In genomic region chr9:92147030-92147853, GRCh38 we compare ENCODE assay signal across 1 cellular context.
TF ChIP-seq lines count a peak whose summit lies in the region.

No MANE protein-coding gene starts in this region.

TF ChIP-seq in K562, 482 proteins besides CTCF, POLR2A, EP300 and RAD21 (continued from another document and continues in another):
- TF ChIP-seq CREB3 (tag; conservative IDR thresholded peaks at IDR 0.05; ENCODE audit: low read depth) (0 out of 2 replicates have a peak, but pooled peaks have one; percentile 30), ZNF695 (CRISPR knock-in tag; IDR thresholded peaks at IDR 0.05) (no peak), SPI1 (IDR thresholded peaks at IDR 0.05; ENCODE audit: borderline replicate concordance, low read depth, low read length) (peak; percentile 7; the same call in 1 of the 2 replicates), SFPQ (IDR thresholded peaks at IDR 0.05; ENCODE audit: low read depth, low read length) (no peak), ZNF224 (CRISPR knock-in tag; IDR thresholded peaks at IDR 0.05) (no peak), ATF7 (IDR thresholded peaks at IDR 0.05) (peak; percentile 37; the same call in 1 of the 2 replicates), MBD1 (CRISPR knock-in tag; IDR thresholded peaks at IDR 0.05) (no peak), HMG20A (CRISPR knock-in tag; conservative IDR thresholded peaks at IDR 0.05) (no peak), DIDO1 (tag; IDR thresholded peaks at IDR 0.05; ENCODE audit: low read depth) (peak; percentile 59; the same call in 1 of the 2 replicates), ZNF324 (CRISPR knock-in tag; IDR thresholded peaks at IDR 0.05) (no peak), HDAC3 (IDR thresholded peaks at IDR 0.05; ENCODE audit: borderline replicate concordance, partially characterized antibody) (no peak), ZFP36 (IDR thresholded peaks at IDR 0.05; ENCODE audit: low read depth, low read length, partially characterized antibody) (no peak), PBX2 (CRISPR knock-in tag; IDR thresholded peaks at IDR 0.05; ENCODE audit: low read depth) (no peak), PBX2 (tag; conservative IDR thresholded peaks at IDR 0.05; ENCODE audit: low read depth) (no peak), MEF2A (IDR thresholded peaks at IDR 0.05; ENCODE audit: control insufficient read depth, low read depth, low read length) (no peak), CBX5 (IDR thresholded peaks at IDR 0.05; ENCODE audit: borderline replicate concordance, low read depth) (no peak), ZNF512 (tag; IDR thresholded peaks at IDR 0.05) (peak; percentile 62), ZNF586 (CRISPR knock-in tag; conservative IDR thresholded peaks at IDR 0.05) (no peak), CBFB (CRISPR knock-in tag; IDR thresholded peaks at IDR 0.05) (no peak), ELF1 (tag; IDR thresholded peaks at IDR 0.05) (peak; percentile 52; the same call in 1 of the 2 replicates), CEBPB (tag; IDR thresholded peaks at IDR 0.05) (no peak; the same call in 1 of the 2 replicates), SNIP1 (IDR thresholded peaks at IDR 0.05; ENCODE audit: low read depth) (no peak), SMAD4 (CRISPR knock-in tag; conservative IDR thresholded peaks at IDR 0.05) (peak; percentile 100), ZNF57 (CRISPR knock-in tag; IDR thresholded peaks at IDR 0.05) (no peak), TRIM24 (IDR thresholded peaks at IDR 0.05) (peak; percentile 79 to 86), KDM1A (IDR thresholded peaks at IDR 0.05) (peak in 1 of 2 experiments; percentile 82; a peak in 3 of 4 replicates), CBX1 (IDR thresholded peaks at IDR 0.05; ENCODE audit: low read depth) (no peak), KHSRP (IDR thresholded peaks at IDR 0.05) (no peak), SMAD3 (CRISPR knock-in tag; conservative IDR thresholded peaks at IDR 0.05) (no peak), GATAD2A (IDR thresholded peaks at IDR 0.05) (peak; percentile 99), TEAD2 (tag; IDR thresholded peaks at IDR 0.05) (no peak; the same call in 1 of the 2 replicates), CTBP1 (IDR thresholded peaks at IDR 0.05; ENCODE audit: borderline replicate concordance) (peak; percentile 68; the same call in 1 of the 2 replicates), RFX7 (CRISPR knock-in tag; IDR thresholded peaks at IDR 0.05) (no peak), DLX4 (CRISPR knock-in tag; IDR thresholded peaks at IDR 0.05) (no peak), MTA3 (IDR thresholded peaks at IDR 0.05; ENCODE audit: borderline replicate concordance) (peak; percentile 67; the same call in 1 of the 2 replicates), PTTG1 (tag; IDR thresholded peaks at IDR 0.05; ENCODE audit: low read depth) (no peak), SETDB1 (IDR thresholded peaks at IDR 0.05; ENCODE audit: low read length) (no peak), ZBTB2 (IDR thresholded peaks at IDR 0.05) (peak; percentile 95), SAFB2 (IDR thresholded peaks at IDR 0.05; ENCODE audit: borderline replicate concordance, low read depth, low read length, severe bottlenecking) (no peak)
- TF ChIP-seq, protein P1, sequence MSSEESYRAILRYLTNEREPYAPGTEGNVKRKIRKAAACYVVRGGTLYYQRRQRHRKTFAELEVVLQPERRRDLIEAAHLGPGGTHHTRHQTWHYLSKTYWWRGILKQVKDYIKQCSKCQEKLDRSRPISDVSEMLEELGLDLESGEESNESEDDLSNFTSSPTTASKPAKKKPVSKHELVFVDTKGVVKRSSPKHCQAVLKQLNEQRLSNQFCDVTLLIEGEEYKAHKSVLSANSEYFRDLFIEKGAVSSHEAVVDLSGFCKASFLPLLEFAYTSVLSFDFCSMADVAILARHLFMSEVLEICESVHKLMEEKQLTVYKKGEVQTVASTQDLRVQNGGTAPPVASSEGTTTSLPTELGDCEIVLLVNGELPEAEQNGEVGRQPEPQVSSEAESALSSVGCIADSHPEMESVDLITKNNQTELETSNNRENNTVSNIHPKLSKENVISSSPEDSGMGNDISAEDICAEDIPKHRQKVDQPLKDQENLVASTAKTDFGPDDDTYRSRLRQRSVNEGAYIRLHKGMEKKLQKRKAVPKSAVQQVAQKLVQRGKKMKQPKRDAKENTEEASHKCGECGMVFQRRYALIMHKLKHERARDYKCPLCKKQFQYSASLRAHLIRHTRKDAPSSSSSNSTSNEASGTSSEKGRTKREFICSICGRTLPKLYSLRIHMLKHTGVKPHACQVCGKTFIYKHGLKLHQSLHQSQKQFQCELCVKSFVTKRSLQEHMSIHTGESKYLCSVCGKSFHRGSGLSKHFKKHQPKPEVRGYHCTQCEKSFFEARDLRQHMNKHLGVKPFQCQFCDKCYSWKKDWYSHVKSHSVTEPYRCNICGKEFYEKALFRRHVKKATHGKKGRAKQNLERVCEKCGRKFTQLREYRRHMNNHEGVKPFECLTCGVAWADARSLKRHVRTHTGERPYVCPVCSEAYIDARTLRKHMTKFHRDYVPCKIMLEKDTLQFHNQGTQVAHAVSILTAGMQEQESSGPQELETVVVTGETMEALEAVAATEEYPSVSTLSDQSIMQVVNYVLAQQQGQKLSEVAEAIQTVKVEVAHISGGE (CRISPR knock-in tag; IDR thresholded peaks at IDR 0.05) = 0 out of 6 replicates have a peak, but pooled peaks of 1 of the 3 experiments have one; percentile 15
- TF ChIP-seq, protein P2, sequence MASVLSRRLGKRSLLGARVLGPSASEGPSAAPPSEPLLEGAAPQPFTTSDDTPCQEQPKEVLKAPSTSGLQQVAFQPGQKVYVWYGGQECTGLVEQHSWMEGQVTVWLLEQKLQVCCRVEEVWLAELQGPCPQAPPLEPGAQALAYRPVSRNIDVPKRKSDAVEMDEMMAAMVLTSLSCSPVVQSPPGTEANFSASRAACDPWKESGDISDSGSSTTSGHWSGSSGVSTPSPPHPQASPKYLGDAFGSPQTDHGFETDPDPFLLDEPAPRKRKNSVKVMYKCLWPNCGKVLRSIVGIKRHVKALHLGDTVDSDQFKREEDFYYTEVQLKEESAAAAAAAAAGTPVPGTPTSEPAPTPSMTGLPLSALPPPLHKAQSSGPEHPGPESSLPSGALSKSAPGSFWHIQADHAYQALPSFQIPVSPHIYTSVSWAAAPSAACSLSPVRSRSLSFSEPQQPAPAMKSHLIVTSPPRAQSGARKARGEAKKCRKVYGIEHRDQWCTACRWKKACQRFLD (CRISPR knock-in tag; IDR thresholded peaks at IDR 0.05) = peak; percentile 76
- TF ChIP-seq, protein P3, sequence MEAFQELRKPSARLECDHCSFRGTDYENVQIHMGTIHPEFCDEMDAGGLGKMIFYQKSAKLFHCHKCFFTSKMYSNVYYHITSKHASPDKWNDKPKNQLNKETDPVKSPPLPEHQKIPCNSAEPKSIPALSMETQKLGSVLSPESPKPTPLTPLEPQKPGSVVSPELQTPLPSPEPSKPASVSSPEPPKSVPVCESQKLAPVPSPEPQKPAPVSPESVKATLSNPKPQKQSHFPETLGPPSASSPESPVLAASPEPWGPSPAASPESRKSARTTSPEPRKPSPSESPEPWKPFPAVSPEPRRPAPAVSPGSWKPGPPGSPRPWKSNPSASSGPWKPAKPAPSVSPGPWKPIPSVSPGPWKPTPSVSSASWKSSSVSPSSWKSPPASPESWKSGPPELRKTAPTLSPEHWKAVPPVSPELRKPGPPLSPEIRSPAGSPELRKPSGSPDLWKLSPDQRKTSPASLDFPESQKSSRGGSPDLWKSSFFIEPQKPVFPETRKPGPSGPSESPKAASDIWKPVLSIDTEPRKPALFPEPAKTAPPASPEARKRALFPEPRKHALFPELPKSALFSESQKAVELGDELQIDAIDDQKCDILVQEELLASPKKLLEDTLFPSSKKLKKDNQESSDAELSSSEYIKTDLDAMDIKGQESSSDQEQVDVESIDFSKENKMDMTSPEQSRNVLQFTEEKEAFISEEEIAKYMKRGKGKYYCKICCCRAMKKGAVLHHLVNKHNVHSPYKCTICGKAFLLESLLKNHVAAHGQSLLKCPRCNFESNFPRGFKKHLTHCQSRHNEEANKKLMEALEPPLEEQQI (IDR thresholded peaks at IDR 0.05) = no peak
- TF ChIP-seq, protein P4, sequence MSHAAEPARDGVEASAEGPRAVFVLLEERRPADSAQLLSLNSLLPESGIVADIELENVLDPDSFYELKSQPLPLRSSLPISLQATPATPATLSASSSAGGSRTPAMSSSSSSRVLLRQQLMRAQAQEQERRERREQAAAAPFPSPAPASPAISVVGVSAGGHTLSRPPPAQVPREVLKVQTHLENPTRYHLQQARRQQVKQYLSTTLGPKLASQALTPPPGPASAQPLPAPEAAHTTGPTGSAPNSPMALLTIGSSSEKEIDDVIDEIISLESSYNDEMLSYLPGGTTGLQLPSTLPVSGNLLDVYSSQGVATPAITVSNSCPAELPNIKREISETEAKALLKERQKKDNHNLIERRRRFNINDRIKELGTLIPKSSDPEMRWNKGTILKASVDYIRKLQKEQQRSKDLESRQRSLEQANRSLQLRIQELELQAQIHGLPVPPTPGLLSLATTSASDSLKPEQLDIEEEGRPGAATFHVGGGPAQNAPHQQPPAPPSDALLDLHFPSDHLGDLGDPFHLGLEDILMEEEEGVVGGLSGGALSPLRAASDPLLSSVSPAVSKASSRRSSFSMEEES (CRISPR knock-in tag; IDR thresholded peaks at IDR 0.05) = no peak
